ENCODE assay signal across 8 cellular contexts in the genomic region with DNA sequence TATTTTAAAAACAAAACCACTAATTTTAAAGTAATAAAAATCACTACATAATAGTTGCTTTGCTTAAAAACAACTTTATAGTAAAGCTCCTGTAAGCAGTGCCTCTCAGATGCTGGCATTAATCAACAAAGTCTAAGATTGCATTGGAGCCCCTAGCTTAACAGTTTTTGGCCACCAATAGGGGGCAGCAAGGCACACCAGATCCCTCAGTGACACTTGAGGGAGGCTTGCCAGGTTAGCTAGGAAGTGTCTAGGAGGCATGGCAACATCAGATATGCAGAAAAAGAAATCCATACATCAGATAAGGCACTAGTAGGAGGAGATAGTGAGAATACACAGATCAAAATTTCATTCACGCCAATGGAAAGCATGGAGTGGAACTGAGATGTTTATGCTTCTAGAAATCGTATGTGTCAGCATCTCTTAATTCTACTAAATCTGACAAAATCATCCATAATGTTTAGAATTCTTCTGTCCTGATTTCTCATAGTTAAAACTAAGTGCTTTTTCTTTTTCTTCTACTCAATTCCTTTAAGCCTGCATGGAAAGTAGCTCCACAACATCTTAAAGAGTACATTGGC.
DNase-seq lines count a peak whose midpoint lies in the region; ATAC-seq and TF ChIP-seq lines count a peak whose summit lies in the region.

No MANE protein-coding gene starts in this region.

- H3K23ac ChIP-seq in IMR-90 (ENCODE audit: low read depth, low read length): no peak overlapping the region

- no peaks in the 10 kb centered on the region for H3K4me1 ChIP-seq in DND-41 (ENCODE audit: insufficient read depth, low read length)
- no peaks in the 10 kb centered on the region for H3K4me1 ChIP-seq in IMR-90 (ENCODE audit: control insufficient read depth, insufficient read depth, low read length)
- H3K4me1 ChIP-seq in OCI-LY3 (ENCODE audit: low read length): peaks cover 5% of the 10 kb centered on the region; the same call in 1 of the 2 replicates

- ATAC-seq in DND-41 (ENCODE audit: insufficient read depth, low read depth) (peak; percentile 97), GM21576 (IDR thresholded peaks at IDR 0.05; ENCODE audit: unreplicated experiment) (peak; percentile 97), IMR-90 (ENCODE audit: low read depth) (peak; percentile 92)

- H3K79me2 ChIP-seq in DND-41 (ENCODE audit: insufficient read depth, low read length): no peaks in the 10 kb centered on the region
- H3K79me2 ChIP-seq in OCI-LY3 (ENCODE audit: low read length): no peaks in the 10 kb centered on the region

- H2BK5ac ChIP-seq in IMR-90 (ENCODE audit: low read depth, low read length, poor library complexity, severe bottlenecking): no peak overlapping the region

- CTCF ChIA-PET in IMR-90 (lab: Yijun Ruan, JAX): interaction anchor here (0.5 to 2.5 kb wide), 24 partner anchors 11 to 450 kb away, joined by 3 to 11 read pairs (median 4); no protein-coding TSS in a partner anchor

- H3K36me3 Mint-ChIP-seq in type B pancreatic cell: no peaks in the 10 kb centered on the region

- no peaks in the 10 kb centered on the region for H3K9me1 ChIP-seq in IMR-90 (ENCODE audit: insufficient read depth, low read length)

- dilution Hi-C loops in IMR-90 (cut with HindIII; ENCODE audit: low sequenced_read_pairs, unreplicated experiment): no loop called here

- H3K4me2 ChIP-seq in DND-41 (ENCODE audit: insufficient read depth, low read length): no peak overlapping the region
- no peak overlapping the region for H3K4me2 ChIP-seq in IMR-90 (ENCODE audit: low read depth, low read length)
- no peak overlapping the region for H3K4me2 ChIP-seq in OCI-LY3 (ENCODE audit: low read length)

- no peak overlapping the region for H4K5ac ChIP-seq in IMR-90 (ENCODE audit: low read depth, low read length)

- H2AK5ac ChIP-seq in IMR-90 (ENCODE audit: low read depth, low read length): no peak overlapping the region

- no CpG with 5 or more reads among the region's 2 CpGs for WGBS in IMR-90 (ENCODE audit: extremely low coverage in 2 of 2, insufficient read length in 1 of 2), 2 experiments

- H4K8ac ChIP-seq in IMR-90 (ENCODE audit: low read depth in 2 of 2, low read length in 2 of 2): no peak overlapping the region

- POLR2A ChIA-PET in IMR-90 (lab: Charles Lee; ENCODE audit: unreplicated experiment): no interaction called here

- intact Hi-C loops in IMR-90 (cut with micrococcal nuclease): loop anchor here (1.0 to 5.0 kb wide), 6 partner anchors 74 to 456 kb away; a partner anchor contains a TSS

- H2BK20ac ChIP-seq in IMR-90 (ENCODE audit: low read depth, low read length): no peak overlapping the region

- no peak overlapping the region for H2AK9ac ChIP-seq in IMR-90 (replicated peaks; ENCODE audit: low read depth, low read length, poor library complexity)

- no peaks in the 10 kb centered on the region for H3K79me1 ChIP-seq in IMR-90 (ENCODE audit: low read depth in 1 of 2, low read length in 2 of 2)

- H3K14ac ChIP-seq in IMR-90 (replicated peaks; ENCODE audit: low read depth, low read length): no peak overlapping the region

- no peak overlapping the region for H4K91ac ChIP-seq in IMR-90 (ENCODE audit: insufficient read depth, low read depth, low read length)

- in situ Hi-C loops in IMR-90 (cut with MboI; ENCODE audit: low sequenced_read_pairs): loop anchor here (10.0 kb wide), 1 partner anchor 353 kb away; no protein-coding TSS in a partner anchor

- no peak for TF ChIP-seq POLR2A in IMR-90 (IDR thresholded peaks at IDR 0.05; ENCODE audit: low read depth, low read length)

- H3K9me3 Mint-ChIP-seq in type B pancreatic cell: no peaks in the 10 kb centered on the region

- H3K4me3 ChIP-seq in DND-41 (ENCODE audit: low read depth in 1 of 2, low read length in 2 of 2) (no peak overlapping the region), IMR-90 (ENCODE audit: insufficient read depth, low read depth, low read length) (no peak overlapping the region), OCI-LY3 (ENCODE audit: low read length) (no peak overlapping the region), fibroblast of mammary gland (ENCODE audit: control insufficient read depth, low read depth, low read length) (no peak overlapping the region)

- no peak overlapping the region for H3K9ac ChIP-seq in DND-41 (ENCODE audit: low read depth, low read length)
- no peak overlapping the region for H3K9ac ChIP-seq in IMR-90 (ENCODE audit: low read depth, low read length)
- no peak overlapping the region for H3K9ac ChIP-seq in OCI-LY3 (ENCODE audit: low read length)

- TF ChIP-seq RAD21 in IMR-90 (IDR thresholded peaks at IDR 0.05; ENCODE audit: low read length): peak; percentile 86

- H3K18ac ChIP-seq in IMR-90 (ENCODE audit: low read depth, low read length): no peak overlapping the region

- no peak overlapping the region for H3K27ac ChIP-seq in DND-41 (ENCODE audit: low read length)
- H3K27ac ChIP-seq in IMR-90 (ENCODE audit: insufficient read depth, low read length): no peak overlapping the region
- no peak overlapping the region for H3K27ac ChIP-seq in OCI-LY3 (ENCODE audit: low read length)

- no TSS peak for BruUV-seq in IMR-90 (replicated peaks; lab: Mats Ljungman, UMichigan)

- no peaks in the 10 kb centered on the region for H3K9me3 ChIP-seq in DND-41 (ENCODE audit: insufficient read depth, low read length, severe bottlenecking)
- no peaks in the 10 kb centered on the region for H3K9me3 ChIP-seq in IMR-90 (ENCODE audit: control insufficient read depth, insufficient read depth, low read length)
- H3K9me3 ChIP-seq in OCI-LY3 (ENCODE audit: insufficient read depth, low read length): no peaks in the 10 kb centered on the region

- no peak overlapping the region for H3K27ac Mint-ChIP-seq in type B pancreatic cell

- no peak overlapping the region for H3K4me3 Mint-ChIP-seq in type B pancreatic cell

- H3K4ac ChIP-seq in IMR-90 (ENCODE audit: low read depth, low read length): no peak overlapping the region

- DNase-seq in DND-41: peak; percentile 70
- DNase-seq in IMR-90: peak; percentile 73
- DNase-seq in activated T-cell treated with anti-CD3 and anti-CD28 coated beads for 48 hours (ENCODE audit: low read depth): peak; percentile 57
- peak; percentile 82 for DNase-seq in fibroblast of mammary gland (ENCODE audit: low read depth)
- peak; percentile 40 for DNase-seq in non-pigmented ciliary epithelial cell (ENCODE audit: low read depth)
- no peak for DNase-seq in type B pancreatic cell (ENCODE audit: extremely low spot score, unreplicated experiment)

- H3K56ac ChIP-seq in IMR-90 (ENCODE audit: extremely low read depth, insufficient read depth, low read length): no peak overlapping the region

- H2BK120ac ChIP-seq in IMR-90 (ENCODE audit: low read depth, low read length): no peak overlapping the region

- peak; percentile 83 for TF ChIP-seq CTCF in DND-41 (IDR thresholded peaks at IDR 0.05; ENCODE audit: borderline replicate concordance, extremely low read depth, low read length, poor library complexity, severe bottlenecking)
- peak; percentile 83 for TF ChIP-seq CTCF in IMR-90 (conservative IDR thresholded peaks at IDR 0.05; ENCODE audit: low read depth, low read length)
- TF ChIP-seq CTCF in OCI-LY3 (IDR thresholded peaks at IDR 0.05; ENCODE audit: low read depth, low read length): peak; percentile 75
- peak; percentile 95 for TF ChIP-seq CTCF in fibroblast of mammary gland (conservative IDR thresholded peaks at IDR 0.05; ENCODE audit: control insufficient read depth, insufficient read depth, low read depth, low read length)
- peak; percentile 87 for TF ChIP-seq CTCF in type B pancreatic cell (conservative IDR thresholded peaks at IDR 0.05)

- no peak overlapping the region for H2BK15ac ChIP-seq in IMR-90 (ENCODE audit: low read depth, low read length)

- H3K27me3 Mint-ChIP-seq in type B pancreatic cell: no peaks in the 10 kb centered on the region

- no peaks in the 10 kb centered on the region for H3K4me1 Mint-ChIP-seq in type B pancreatic cell (ENCODE audit: unreplicated experiment)

- no peaks in the 10 kb centered on the region for H3K36me3 ChIP-seq in DND-41 (ENCODE audit: insufficient read depth, low read length)
- H3K36me3 ChIP-seq in IMR-90 (ENCODE audit: control insufficient read depth, insufficient read depth, low read length): no peaks in the 10 kb centered on the region
- H3K36me3 ChIP-seq in OCI-LY3 (replicated peaks; ENCODE audit: low read depth, low read length): no peaks in the 10 kb centered on the region

- H2AFZ ChIP-seq in DND-41 (ENCODE audit: low read depth, low read length): no peak overlapping the region
- H2AFZ ChIP-seq in IMR-90 (replicated peaks; ENCODE audit: low read length, poor library complexity): no peak overlapping the region
- no peak overlapping the region for H2AFZ ChIP-seq in OCI-LY3 (ENCODE audit: low read depth, low read length)

- no peaks in the 10 kb centered on the region for H4K20me1 ChIP-seq in DND-41 (ENCODE audit: insufficient read depth, low read length)
- no peaks in the 10 kb centered on the region for H4K20me1 ChIP-seq in IMR-90 (ENCODE audit: insufficient read depth, low read length)
- H4K20me1 ChIP-seq in OCI-LY3 (ENCODE audit: insufficient read depth, low read length): no peaks in the 10 kb centered on the region

- H3K27me3 ChIP-seq in DND-41 (ENCODE audit: insufficient read depth, low read length, poor library complexity) (no peaks in the 10 kb centered on the region), IMR-90 (ENCODE audit: control insufficient read depth, insufficient read depth, low read length) (no peaks in the 10 kb centered on the region), OCI-LY3 (ENCODE audit: low read depth, low read length) (no peaks in the 10 kb centered on the region)

TF ChIP-seq in IMR-90, 13 proteins besides CTCF, POLR2A, EP300 and RAD21:
- TF ChIP-seq MAFK (IDR thresholded peaks at IDR 0.05; ENCODE audit: low read depth, low read length): peak; percentile 65; the same call in 1 of the 2 replicates
- no peak for TF ChIP-seq RCOR1 (IDR thresholded peaks at IDR 0.05; ENCODE audit: insufficient replicate concordance, low read length)
- TF ChIP-seq SMC3 (IDR thresholded peaks at IDR 0.05; ENCODE audit: low read depth, low read length): peak; percentile 62
- no peak for TF ChIP-seq FOS (IDR thresholded peaks at IDR 0.05; ENCODE audit: low read depth, low read length)
- peak; percentile 25; the same call in 1 of the 2 replicates for TF ChIP-seq MAZ (IDR thresholded peaks at IDR 0.05; ENCODE audit: borderline replicate concordance, low read depth, low read length)
